In the genomic region with DNA sequence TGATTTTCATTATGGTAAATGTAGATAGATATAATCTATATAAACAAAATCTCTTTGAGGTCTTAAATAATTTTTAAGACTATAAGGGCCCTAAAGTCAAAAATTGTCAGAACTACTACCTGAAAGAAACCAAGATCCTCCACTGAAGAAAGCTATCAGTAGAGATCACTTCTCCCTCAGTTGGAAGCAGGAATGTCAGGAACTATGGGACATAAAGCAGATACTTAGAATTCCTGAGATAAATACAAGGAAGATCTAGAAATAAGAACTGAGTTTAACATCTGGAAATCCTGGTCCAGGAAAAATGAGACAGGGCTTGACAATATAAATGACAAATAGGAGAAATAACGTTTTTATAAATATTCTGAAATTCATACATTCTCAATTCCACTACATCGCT, we compare ENCODE assay signal across 1 cellular context.
TF ChIP-seq lines count a peak whose summit lies in the region.

No MANE protein-coding gene starts in this region.

TF ChIP-seq in H1, 55 proteins besides CTCF, POLR2A, EP300 and RAD21:
- TF ChIP-seq TEAD4 (IDR thresholded peaks at IDR 0.05; ENCODE audit: low read depth, low read length) = peak; percentile 79
- no peak for TF ChIP-seq SP1 (IDR thresholded peaks at IDR 0.05; ENCODE audit: low read depth, low read length)
